8 cellular contexts compared by ENCODE assay signal in the genomic region with DNA sequence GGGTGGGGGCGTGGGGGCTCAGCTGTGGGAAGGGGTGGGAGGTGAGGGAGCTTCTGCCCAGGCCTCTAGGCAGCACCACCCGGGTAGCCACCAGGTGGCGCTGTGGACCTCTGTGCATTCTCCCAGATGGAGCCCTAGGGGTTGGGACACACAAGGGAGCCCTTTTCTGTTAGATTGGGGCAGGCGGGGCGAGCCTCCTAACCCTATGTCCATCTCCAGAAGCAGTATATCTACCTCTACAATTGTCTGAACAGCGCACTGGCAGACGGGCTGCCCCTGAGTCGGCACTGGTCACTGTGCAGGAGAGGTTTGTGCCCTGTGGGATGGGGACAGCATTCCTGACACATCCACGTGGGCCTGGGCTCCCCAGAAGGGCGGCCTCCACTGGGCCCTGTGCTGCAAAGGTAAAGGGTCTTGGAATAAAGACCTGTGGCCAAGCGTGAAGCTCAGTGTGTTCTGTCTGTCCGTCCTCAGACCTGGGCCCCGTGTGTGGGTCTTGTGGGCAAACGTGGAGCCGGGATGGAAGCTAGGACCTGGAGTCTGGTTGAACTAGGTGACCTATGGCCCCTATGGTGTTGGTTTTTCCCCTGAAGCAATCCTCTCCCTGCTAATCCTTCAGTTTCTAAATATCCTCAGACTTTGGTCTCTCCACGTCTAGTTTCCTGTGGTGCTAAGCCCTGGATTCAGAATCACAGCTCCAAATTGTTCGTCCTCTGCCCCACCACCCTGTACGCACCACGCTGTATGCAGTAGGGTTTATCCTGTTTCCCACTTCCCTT. TPM values are rescaled to one million over a fixed set of nuclear protein-coding genes. Genes with fewer than 3 reads are reported as not detected.
A peak's percentile ranks its signal among the peaks of the same experiment; 100 is the strongest.
DNase-seq lines count a peak whose midpoint lies in the region; ATAC-seq and TF ChIP-seq lines count a peak whose summit lies in the region.

No MANE protein-coding gene starts in this region.

- no peaks in the 10 kb centered on the region for H3K79me2 ChIP-seq in SU-DHL-6 (ENCODE audit: insufficient read depth, low read length)

- no peak overlapping the region for H3K27ac Mint-ChIP-seq in activated naive CD4-positive, alpha-beta T cell treated with anti-CD3 and anti-CD28 coated beads, Interleukin-2, amount 50 U/mL, for 72 hours

- H3K27ac ChIP-seq in SU-DHL-6 (ENCODE audit: low read depth, low read length): no peak overlapping the region
- H3K27ac ChIP-seq in heart left ventricle: no peak overlapping the region

- no peaks in the 10 kb centered on the region for H3K36me3 ChIP-seq in SU-DHL-6 (ENCODE audit: low read length)
- no peaks in the 10 kb centered on the region for H3K36me3 ChIP-seq in heart left ventricle

- WGBS in heart left ventricle, 4 donors: 54 to 88% (median 57%) methylated on average over 9 to 19 of the region's 19 CpGs

- intact Hi-C loops in heart left ventricle (cut with DNase I): loop anchor here in 9 of 10 donors (2.0 to 5.0 kb wide), 4 partner anchors 126 to 530 kb away; no protein-coding TSS in a partner anchor

- TF ChIP-seq CTCF in SU-DHL-6 (IDR thresholded peaks at IDR 0.05; ENCODE audit: insufficient read depth, low read length, poor library complexity, severe bottlenecking) (peak; percentile 60), heart left ventricle (IDR thresholded peaks at IDR 0.05) (peak; percentile 71 to 92 (median 87)), retinal pigment epithelial cell (conservative IDR thresholded peaks at IDR 0.05; ENCODE audit: low read depth, low read length) (peak; percentile 73)

- DNase-seq in ELF-1 (ENCODE audit: low read depth, low spot score): peak; percentile 82
- DNase-seq in KG1 (lab: John Stamatoyannopoulos, UW): peak; percentile 43
- peak in 1 of 2 donors; percentile 88 for DNase-seq in activated naive CD4-positive, alpha-beta T cell treated with anti-CD3 and anti-CD28 coated beads, Interleukin-2, amount 50 U/mL, for 72 hours (ENCODE audit: low spot score in 2 of 2)
- peak; percentile 58 to 87 (median 71) for DNase-seq in heart left ventricle
- no peak for DNase-seq in retinal pigment epithelial cell (ENCODE audit: low read depth)

- H3F3A ChIP-seq in SU-DHL-6 (ENCODE audit: insufficient read depth): no peaks in the 10 kb centered on the region

- no peaks in the 10 kb centered on the region for H3K9me2 ChIP-seq in SU-DHL-6 (replicated peaks; ENCODE audit: insufficient read depth, low read length)

- H3K4me3 ChIP-seq in SU-DHL-6 (ENCODE audit: insufficient read depth, low read length, poor library complexity, severe bottlenecking) (no peak overlapping the region), heart left ventricle (no peak overlapping the region), retinal pigment epithelial cell (ENCODE audit: low read length) (no peak overlapping the region)

- H3K4me1 ChIP-seq in heart left ventricle: peaks cover 0 to 18% (median 6%) of the 10 kb centered on the region in 12 donors

- H3K9me3 ChIP-seq in SU-DHL-6 (ENCODE audit: insufficient read depth, low read length): no peaks in the 10 kb centered on the region
- H3K9me3 ChIP-seq in heart left ventricle: no peaks in the 10 kb centered on the region

- H3K27me3 ChIP-seq in SU-DHL-6 (ENCODE audit: low read length): no peaks in the 10 kb centered on the region
- H3K27me3 ChIP-seq in heart left ventricle: peaks cover 6 to 26% (median 16%) of the 10 kb centered on the region in 9 donors

- no peaks in the 10 kb centered on the region for H4K20me1 ChIP-seq in SU-DHL-6 (ENCODE audit: low read depth, low read length)

- no peak overlapping the region for H3K4me2 ChIP-seq in SU-DHL-6 (ENCODE audit: low read depth, low read length, poor library complexity, severe bottlenecking)

- no peak overlapping the region for H2AFZ ChIP-seq in SU-DHL-6 (ENCODE audit: low read depth, low read length, severe bottlenecking)

- peak; percentile 72 to 76 for ATAC-seq in activated naive CD4-positive, alpha-beta T cell treated with anti-CD3 and anti-CD28 coated beads, Interleukin-2, amount 50 U/mL, for 72 hours
- ATAC-seq in heart left ventricle (peak; percentile 59 to 72 (median 68)), HG03097 (IDR thresholded peaks at IDR 0.05; ENCODE audit: low FRiP score, unreplicated experiment) (no peak), GM21786 (IDR thresholded peaks at IDR 0.05; ENCODE audit: unreplicated experiment) (no peak)

- TF ChIP-seq POLR2A in heart left ventricle (IDR thresholded peaks at IDR 0.05): no peak

- no peak overlapping the region for H3K9ac ChIP-seq in SU-DHL-6 (ENCODE audit: low read length)

- no peaks in the 10 kb centered on the region for H3K9me3 Mint-ChIP-seq in activated naive CD4-positive, alpha-beta T cell treated with anti-CD3 and anti-CD28 coated beads, Interleukin-2, amount 50 U/mL, for 72 hours

- no peaks in the 10 kb centered on the region for H3K36me3 Mint-ChIP-seq in activated naive CD4-positive, alpha-beta T cell treated with anti-CD3 and anti-CD28 coated beads, Interleukin-2, amount 50 U/mL, for 72 hours

RNA-seq across cellular contexts. Expression of gene LGR6, which starts 4.4 kb away (rescaled TPM):
- under 1 TPM; 0.14 TPM for total RNA-seq in activated naive CD4-positive, alpha-beta T cell treated with anti-CD3 and anti-CD28 coated beads, Interleukin-2, amount 50 U/mL, for 72 hours
- total RNA-seq in heart left ventricle: 1 to 10 TPM in 6 of 9 donors, under 1 TPM in 3; 0.29 to 3.5 (median 1.8) TPM
- 1 to 10 TPM; 1.3 to 1.7 TPM for polyA plus RNA-seq in heart left ventricle

RNA-seq across cellular contexts. Expression of gene PTPN7, which starts 28.8 kb away (rescaled TPM):
- 100 to 1,000 TPM; 119 to 198 TPM for total RNA-seq in activated naive CD4-positive, alpha-beta T cell treated with anti-CD3 and anti-CD28 coated beads, Interleukin-2, amount 50 U/mL, for 72 hours
- 10 to 100 TPM in 1 of 9 donors, 1 to 10 TPM in 3, under 1 TPM in 4, not detected in 1; 0.30 to 10.3 (median 0.86) TPM for total RNA-seq in heart left ventricle
- under 1 TPM; 0.19 to 0.36 TPM for polyA plus RNA-seq in heart left ventricle

RNA-seq across cellular contexts. Expression of gene ARL8A, which starts 44.7 kb away (rescaled TPM):
- total RNA-seq in activated naive CD4-positive, alpha-beta T cell treated with anti-CD3 and anti-CD28 coated beads, Interleukin-2, amount 50 U/mL, for 72 hours: 10 to 100 TPM; 38.8 to 63.2 TPM
- 10 to 100 TPM; 33.0 to 86.4 (median 75.6) TPM for total RNA-seq in heart left ventricle
- polyA plus RNA-seq in heart left ventricle: 10 to 100 TPM; 22.6 to 35.5 TPM

Comparison
In these comparisons a context has a peak if more than half of its experiments do, and no peak if none do; other contexts are left out.
1. ATAC-seq: peak in activated naive CD4-positive, alpha-beta T cell treated with anti-CD3 and anti-CD28 coated beads, Interleukin-2, amount 50 U/mL, for 72 hours (2 of 2) and heart left ventricle (4 of 4); none in HG03097 (single experiment) and GM21786 (single experiment).
2. RNA of gene PTPN7, which starts 28.8 kb away (total RNA-seq): 119 to 198 TPM in activated naive CD4-positive, alpha-beta T cell treated with anti-CD3 and anti-CD28 coated beads, Interleukin-2, amount 50 U/mL, for 72 hours; 0.30 to 10.3 TPM in heart left ventricle; every median in the first group is over 10 times any median in the second.
3. Peak in every context shown above with its lines, with median percentiles within 50 percentile points of each other: CTCF ChIP-seq.